ENCODE assay signal across 8 cellular contexts in genomic region chr10:91043173-91043910, GRCh38.
DNase-seq lines count a peak whose midpoint lies in the region; ATAC-seq, FAIRE-seq and TF ChIP-seq lines count a peak whose summit lies in the region.

No MANE protein-coding gene starts in this region.

- H3K36me3 ChIP-seq in K562 (ENCODE audit: control insufficient read depth, insufficient read depth, low read length) (no peaks in the 10 kb centered on the region), left lung (no peaks in the 10 kb centered on the region)
- no peaks in the 10 kb centered on the region for H3K36me3 ChIP-seq in naive thymus-derived CD4-positive, alpha-beta T cell (ENCODE audit: control insufficient read depth in 2 of 3, insufficient read depth in 3 of 3, low read length in 3 of 3)

- H3K36me3 Mint-ChIP-seq in naive thymus-derived CD4-positive, alpha-beta T cell = no peaks in the 10 kb centered on the region

- peak; percentile 54 to 76 for TF ChIP-seq RAD21 in K562 (CRISPR knock-in tag; conservative IDR thresholded peaks at IDR 0.05 in 1 of 2, IDR thresholded peaks at IDR 0.05 in 1 of 2)

- H3K27me3 ChIP-seq in K562 (ENCODE audit: control insufficient read depth in 2 of 2, insufficient read depth in 2 of 2, low read length in 2 of 2) (no peaks in the 10 kb centered on the region), left lung (no peaks in the 10 kb centered on the region)
- H3K27me3 ChIP-seq in naive thymus-derived CD4-positive, alpha-beta T cell (ENCODE audit: control insufficient read depth in 2 of 2, insufficient read depth in 2 of 2, low read length in 2 of 2) = no peaks in the 10 kb centered on the region

- peaks cover 0 to 31% (median 12%) of the 10 kb centered on the region in 5 donors for H3K27me3 Mint-ChIP-seq in naive thymus-derived CD4-positive, alpha-beta T cell

- peaks cover 0 to 1% (median 0%) of the 10 kb centered on the region in 7 donors for H3K4me1 Mint-ChIP-seq in naive thymus-derived CD4-positive, alpha-beta T cell

- CTCF ChIA-PET in K562 (lab: Yijun Ruan, JAX; ENCODE audit: low intra/inter-chr PET ratio) = interaction anchor here (0.6 to 2.0 kb wide), 3 partner anchors 177 to 511 kb away, joined by 3 to 18 read pairs (median 5); no protein-coding TSS in a partner anchor
- CTCF ChIA-PET in naive thymus-derived CD4-positive, alpha-beta T cell (lab: Charles Lee) = interaction anchor here (0.6 to 1.4 kb wide), 2 partner anchors 208 to 212 kb away, joined by 3 to 7 read pairs; no protein-coding TSS in a partner anchor

- H4K20me1 ChIP-seq in K562 (replicated peaks; ENCODE audit: control insufficient read depth, insufficient read depth, low read length) = no peaks in the 10 kb centered on the region

- DNase-seq in Caki2 (ENCODE audit: low read depth) (peak; percentile 11), K562 (ENCODE audit: extremely low read depth in 1 of 4, low spot score in 3 of 4) (peak; percentile 10 to 46 (median 25)), left lung (no peak), NCI-H524 treated with DMSO at 0.1 percent for 48 hours (lab: John Stamatoyannopoulos, UW) (no peak)
- DNase-seq in Jurkat, Clone E6-1 (ENCODE audit: low read depth, low spot score) = peak; percentile 45
- no peak for DNase-seq in effector CD8-positive, alpha-beta T cell (lab: John Stamatoyannopoulos, UW)
- DNase-seq in naive thymus-derived CD4-positive, alpha-beta T cell = no peak

- H3K4me2 ChIP-seq in K562 (ENCODE audit: insufficient read depth, low read length) = no peak overlapping the region

- in situ Hi-C loops in Caki2 (cut with HindIII; ENCODE audit: low pct_unique_long_range_greater_than_20kb, low sequenced_read_pairs) = no loop called here
- in situ Hi-C loops in K562 (cut with MboI) = no loop called here

- TF ChIP-seq CTCF in K562 (IDR thresholded peaks at IDR 0.05 in 2 of 3, conservative IDR thresholded peaks at IDR 0.05 in 1 of 3; ENCODE audit: insufficient read depth in 2 of 3, low read depth in 1 of 3, low read length in 3 of 3) = peak; percentile 38 to 60 (median 54); a peak in 4 of 6 replicates
- peak; percentile 16 to 25 for TF ChIP-seq CTCF in left lung (IDR thresholded peaks at IDR 0.05)

- H3K9me1 ChIP-seq in K562 (ENCODE audit: control insufficient read depth, insufficient read depth, low read length) = no peaks in the 10 kb centered on the region

- no peak overlapping the region for H3K27ac Mint-ChIP-seq in naive thymus-derived CD4-positive, alpha-beta T cell

- intact Hi-C loops in K562 (cut with micrococcal nuclease) = loop anchor here (1.0 kb wide), 1 partner anchor 208 kb away; no protein-coding TSS in a partner anchor
- intact Hi-C loops in left lung (cut with DNase I) = no loop called here
- intact Hi-C loops in naive thymus-derived CD4-positive, alpha-beta T cell (cut with micrococcal nuclease) = loop anchor here in 1 of 2 donors (1.0 kb wide), 1 partner anchor 208 kb away; no protein-coding TSS in a partner anchor

- H2AFZ ChIP-seq in K562 (ENCODE audit: low read depth, low read length) = no peak overlapping the region

- H3K9me3 ChIP-seq in K562 (replicated peaks; ENCODE audit: control insufficient read depth, insufficient read depth, low read depth, low read length) = no peaks in the 10 kb centered on the region
- no peaks in the 10 kb centered on the region for H3K9me3 ChIP-seq in left lung
- H3K9me3 ChIP-seq in naive thymus-derived CD4-positive, alpha-beta T cell (ENCODE audit: control insufficient read depth in 2 of 3, low read length in 3 of 3) = no peaks in the 10 kb centered on the region

- no peak overlapping the region for H3K9ac ChIP-seq in K562 (ENCODE audit: insufficient read depth in 1 of 2, low read depth in 2 of 2, low read length in 2 of 2)

- H3K4me3 ChIP-seq in Jurkat, Clone E6-1 (ENCODE audit: low read length) = no peak overlapping the region
- no peak overlapping the region for H3K4me3 ChIP-seq in K562
- H3K4me3 ChIP-seq in left lung = no peak overlapping the region
- H3K4me3 ChIP-seq in naive thymus-derived CD4-positive, alpha-beta T cell (ENCODE audit: low read length) = no peak overlapping the region

- no peak overlapping the region for H3K27ac ChIP-seq in K562 (ENCODE audit: extremely low read depth, low read depth, low read length)
- H3K27ac ChIP-seq in left lung = no peak overlapping the region
- no peak overlapping the region for H3K27ac ChIP-seq in naive thymus-derived CD4-positive, alpha-beta T cell (ENCODE audit: low read depth, low read length)

- FAIRE-seq in K562 (lab: Jason Lieb, UNC) = peak; percentile 35

- BruUV-seq in K562 (replicated peaks; lab: Mats Ljungman, UMichigan) = no TSS peak

- WGBS in K562 (ENCODE audit: insufficient coverage, low coverage, missing lambda C conversion rate) = 16% methylated on average over 8 of the region's 8 CpGs

- no peak for TF ChIP-seq POLR2A in K562 (conservative IDR thresholded peaks at IDR 0.05)

- no peak overlapping the region for H3K4me3 Mint-ChIP-seq in naive thymus-derived CD4-positive, alpha-beta T cell

- no peaks in the 10 kb centered on the region for H3K4me1 ChIP-seq in K562 (replicated peaks in 1 of 2; ENCODE audit: control insufficient read depth in 2 of 2, insufficient read depth in 2 of 2, low read length in 2 of 2)
- H3K4me1 ChIP-seq in left lung = no peaks in the 10 kb centered on the region
- H3K4me1 ChIP-seq in naive thymus-derived CD4-positive, alpha-beta T cell (ENCODE audit: control insufficient read depth in 2 of 2, insufficient read depth in 2 of 2, low read length in 2 of 2) = no peaks in the 10 kb centered on the region

- POLR2A ChIA-PET in K562 (lab: Yijun Ruan, JAX) = interaction anchor here (1.3 kb wide), 1 partner anchor 9 kb away, joined by 4 read pairs; no protein-coding TSS in a partner anchor
- POLR2A ChIA-PET in naive thymus-derived CD4-positive, alpha-beta T cell (lab: Charles Lee) = no interaction called here

- peak; percentile 90 for ATAC-seq in K562
- peak; percentile 41 for ATAC-seq in left lung
- ATAC-seq in GM21367 (IDR thresholded peaks at IDR 0.05; ENCODE audit: unreplicated experiment) = no peak
- ATAC-seq in naive thymus-derived CD4-positive, alpha-beta T cell = no peak

- H3K79me2 ChIP-seq in K562 (ENCODE audit: control insufficient read depth, insufficient read depth, low read length) = no peaks in the 10 kb centered on the region

- TF ChIP-seq EP300 in K562 (IDR thresholded peaks at IDR 0.05; ENCODE audit: low read length) = no peak

- no peaks in the 10 kb centered on the region for H3K9me3 Mint-ChIP-seq in naive thymus-derived CD4-positive, alpha-beta T cell

TF ChIP-seq in K562, 482 proteins besides CTCF, POLR2A, EP300 and RAD21:
- TF ChIP-seq DEAF1 (CRISPR knock-in tag; IDR thresholded peaks at IDR 0.05) (0 out of 2 replicates have a peak, but pooled peaks have one; percentile 31), SMC3 (conservative IDR thresholded peaks at IDR 0.05; ENCODE audit: insufficient read depth, low read depth, low read length) (0 out of 2 replicates have a peak, but pooled peaks have one; percentile 57), HSF4 (CRISPR knock-in tag; IDR thresholded peaks at IDR 0.05; ENCODE audit: borderline replicate concordance) (no peak), L3MBTL2 (IDR thresholded peaks at IDR 0.05) (no peak)
TF ChIP-seq in K562: peak in this region for 2.

Comparison
In these comparisons a context has a peak if more than half of its experiments do, and no peak if none do; other contexts are left out.
1. DNase-seq: peak in Caki2 (single experiment), Jurkat, Clone E6-1 (single experiment) and K562 (4 of 4); none in left lung (0 of 2), NCI-H524 treated with DMSO at 0.1 percent for 48 hours (single experiment), effector CD8-positive, alpha-beta T cell (single experiment) and naive thymus-derived CD4-positive, alpha-beta T cell (0 of 9).
2. ATAC-seq: peak in K562 (single experiment) and left lung (single experiment); none in GM21367 (single experiment) and naive thymus-derived CD4-positive, alpha-beta T cell (single experiment).